16 cellular contexts compared by ENCODE assay signal in genomic region chr9:74500584-74500924, GRCh38. TPM values are rescaled to one million over a fixed set of nuclear protein-coding genes. Genes with fewer than 3 reads are reported as not detected.
DNase-seq lines count a peak whose midpoint lies in the region; ATAC-seq and TF ChIP-seq lines count a peak whose summit lies in the region.
"Had no signal": no experiment of that assay in that cellular context is flagged by ENCODE, and none has a peak within 500 bp of the region (broad histone marks: within the 10 kb centered on the region; RNA-seq: fewer than 3 reads in every experiment).

No MANE protein-coding gene starts in this region.

- no peaks in the 10 kb centered on the region for H3K9me2 ChIP-seq in GM23338 (ENCODE audit: insufficient read depth)

- H3K79me2 ChIP-seq in GM23338 (replicated peaks; ENCODE audit: insufficient read depth) (0 out of 2 replicates have a peak, but pooled peaks cover 6% of the 10 kb centered on the region), smooth muscle cell (ENCODE audit: low read depth) (no peaks in the 10 kb centered on the region)

- H3K4me1 Mint-ChIP-seq in GM23338, result peaks cover 21% of the 10 kb centered on the region

- WGBS in smooth muscle cell (ENCODE audit: low lambda C conversion rate), result under 1% methylated on average over 14 of the region's 14 CpGs

- H3K36me3 ChIP-seq in GM23338 (ENCODE audit: insufficient read depth), result no peaks in the 10 kb centered on the region
- no peaks in the 10 kb centered on the region for H3K36me3 ChIP-seq in smooth muscle cell (ENCODE audit: low read depth)
- H3K36me3 ChIP-seq: MG63, transverse colon had no signal

- H3K36me3 Mint-ChIP-seq in GM23338 (ENCODE audit: low read depth), result no peaks in the 10 kb centered on the region; the same call in 2 of the 3 replicates

- peaks cover 45% of the 10 kb centered on the region for H3K27me3 Mint-ChIP-seq in GM23338 (ENCODE audit: insufficient read depth, low read depth, poor library complexity)

- H3F3A ChIP-seq in GM23338 (replicated peaks; ENCODE audit: low read depth) (no peaks in the 10 kb centered on the region; the same call in 1 of the 2 replicates), smooth muscle cell (ENCODE audit: low read depth) (no peaks in the 10 kb centered on the region)

- H3K4me2 ChIP-seq in GM23338 (peak overlapping the region; percentile 90), smooth muscle cell (peak overlapping the region; percentile 97)

- H3K4me1 ChIP-seq in GM23338 (ENCODE audit: insufficient read depth), result peaks cover 30% of the 10 kb centered on the region
- peaks cover 13% of the 10 kb centered on the region for H3K4me1 ChIP-seq in smooth muscle cell (ENCODE audit: low read depth)

- peak overlapping the region; percentile 99 for H3K4me3 Mint-ChIP-seq in GM23338
- H3K4me3 Mint-ChIP-seq: HFFc6 had no signal

- no peak overlapping the region for H3K9ac ChIP-seq in smooth muscle cell (ENCODE audit: low read depth)

- DNase-seq in GM23338 (ENCODE audit: low spot score), result peak; percentile 68
- no peak for DNase-seq in astrocyte of the spinal cord (ENCODE audit: low read depth, low spot score)
- DNase-seq in islet precursor cell, result peak; percentile 53
- DNase-seq in smooth muscle cell (lab: John Stamatoyannopoulos, UW; ENCODE audit: unreplicated experiment), result no peak
- no peak for DNase-seq in NCI-H524 treated with DMSO at 0.1 percent for 48 hours (lab: John Stamatoyannopoulos, UW)
- DNase-seq in T-helper 9 cell, result no peak
- no peak for DNase-seq in SHP77 (lab: John Stamatoyannopoulos, UW)
- DNase-seq: activated CD4-positive, CD25-positive, alpha-beta regulatory T cell; COR-L47; HFFc6; MG63; NCI-H510A; SHP77 treated with DMSO at 0.1 percent for 48 hours; transverse colon had no signal

- in situ Hi-C loops in astrocyte of the spinal cord (cut with HindIII; ENCODE audit: low sequenced_read_pairs), result no loop called here

- H3K9me3 Mint-ChIP-seq in GM23338, result no peaks in the 10 kb centered on the region
- H3K9me3 Mint-ChIP-seq: HFFc6 had no signal

- H2AFZ ChIP-seq in GM23338 (peak overlapping the region; percentile 92), smooth muscle cell (ENCODE audit: low read depth) (peak overlapping the region; percentile 75)

- no peak overlapping the region for H3K27ac Mint-ChIP-seq in GM23338
- H3K27ac Mint-ChIP-seq: HFFc6 had no signal

- H3K4me3 ChIP-seq in GM23338 (peak overlapping the region; percentile 79), astrocyte of the spinal cord (ENCODE audit: low read depth, low read length) (peak overlapping the region; percentile 60), smooth muscle cell (peak overlapping the region; percentile 65)
- H3K4me3 ChIP-seq: MG63 had no signal

- no peaks in the 10 kb centered on the region for H3K9me3 ChIP-seq in smooth muscle cell (replicated peaks; ENCODE audit: low read depth)
- H3K9me3 ChIP-seq: MG63, transverse colon had no signal

- ATAC-seq in GM23338, result peak; percentile 11
- ATAC-seq in HG02870 (IDR thresholded peaks at IDR 0.05; ENCODE audit: unreplicated experiment), result no peak

- TF ChIP-seq CTCF in GM23338 (conservative IDR thresholded peaks at IDR 0.05; ENCODE audit: low read depth in 2 of 2), result no peak
- no peak for TF ChIP-seq CTCF in astrocyte of the spinal cord (IDR thresholded peaks at IDR 0.05; ENCODE audit: low read depth, low read length)
- no peak for TF ChIP-seq CTCF in smooth muscle cell (IDR thresholded peaks at IDR 0.05; ENCODE audit: borderline replicate concordance, insufficient read depth, poor library complexity, severe bottlenecking)

- H4K20me1 ChIP-seq in GM23338 (replicated peaks; ENCODE audit: insufficient read depth), result no peaks in the 10 kb centered on the region
- no peaks in the 10 kb centered on the region for H4K20me1 ChIP-seq in smooth muscle cell (ENCODE audit: low read depth)

- H3K27ac ChIP-seq in GM23338 (ENCODE audit: low read depth) (no peak overlapping the region), smooth muscle cell (ENCODE audit: low read depth) (no peak overlapping the region)
- H3K27ac ChIP-seq: transverse colon had no signal

- H3K27me3 ChIP-seq in GM23338 (ENCODE audit: insufficient read depth) (peaks cover 57% of the 10 kb centered on the region), smooth muscle cell (ENCODE audit: low read depth) (peaks cover 73% of the 10 kb centered on the region)

TF ChIP-seq in GM23338, 12 proteins besides CTCF, POLR2A, EP300 and RAD21 (continues in another document):
- TF ChIP-seq POLR2AphosphoS5 (IDR thresholded peaks at IDR 0.05; ENCODE audit: low read depth) (no peak), CREB1 (CRISPR knock-in tag; IDR thresholded peaks at IDR 0.05; ENCODE audit: low read depth) (no peak), ETS1 (IDR thresholded peaks at IDR 0.05) (no peak), STAT1 (IDR thresholded peaks at IDR 0.05; ENCODE audit: unreplicated experiment) (no peak), ZNF331 (CRISPR knock-in tag; IDR thresholded peaks at IDR 0.05; ENCODE audit: low read depth) (no peak)
- TF ChIP-seq, protein P1, sequence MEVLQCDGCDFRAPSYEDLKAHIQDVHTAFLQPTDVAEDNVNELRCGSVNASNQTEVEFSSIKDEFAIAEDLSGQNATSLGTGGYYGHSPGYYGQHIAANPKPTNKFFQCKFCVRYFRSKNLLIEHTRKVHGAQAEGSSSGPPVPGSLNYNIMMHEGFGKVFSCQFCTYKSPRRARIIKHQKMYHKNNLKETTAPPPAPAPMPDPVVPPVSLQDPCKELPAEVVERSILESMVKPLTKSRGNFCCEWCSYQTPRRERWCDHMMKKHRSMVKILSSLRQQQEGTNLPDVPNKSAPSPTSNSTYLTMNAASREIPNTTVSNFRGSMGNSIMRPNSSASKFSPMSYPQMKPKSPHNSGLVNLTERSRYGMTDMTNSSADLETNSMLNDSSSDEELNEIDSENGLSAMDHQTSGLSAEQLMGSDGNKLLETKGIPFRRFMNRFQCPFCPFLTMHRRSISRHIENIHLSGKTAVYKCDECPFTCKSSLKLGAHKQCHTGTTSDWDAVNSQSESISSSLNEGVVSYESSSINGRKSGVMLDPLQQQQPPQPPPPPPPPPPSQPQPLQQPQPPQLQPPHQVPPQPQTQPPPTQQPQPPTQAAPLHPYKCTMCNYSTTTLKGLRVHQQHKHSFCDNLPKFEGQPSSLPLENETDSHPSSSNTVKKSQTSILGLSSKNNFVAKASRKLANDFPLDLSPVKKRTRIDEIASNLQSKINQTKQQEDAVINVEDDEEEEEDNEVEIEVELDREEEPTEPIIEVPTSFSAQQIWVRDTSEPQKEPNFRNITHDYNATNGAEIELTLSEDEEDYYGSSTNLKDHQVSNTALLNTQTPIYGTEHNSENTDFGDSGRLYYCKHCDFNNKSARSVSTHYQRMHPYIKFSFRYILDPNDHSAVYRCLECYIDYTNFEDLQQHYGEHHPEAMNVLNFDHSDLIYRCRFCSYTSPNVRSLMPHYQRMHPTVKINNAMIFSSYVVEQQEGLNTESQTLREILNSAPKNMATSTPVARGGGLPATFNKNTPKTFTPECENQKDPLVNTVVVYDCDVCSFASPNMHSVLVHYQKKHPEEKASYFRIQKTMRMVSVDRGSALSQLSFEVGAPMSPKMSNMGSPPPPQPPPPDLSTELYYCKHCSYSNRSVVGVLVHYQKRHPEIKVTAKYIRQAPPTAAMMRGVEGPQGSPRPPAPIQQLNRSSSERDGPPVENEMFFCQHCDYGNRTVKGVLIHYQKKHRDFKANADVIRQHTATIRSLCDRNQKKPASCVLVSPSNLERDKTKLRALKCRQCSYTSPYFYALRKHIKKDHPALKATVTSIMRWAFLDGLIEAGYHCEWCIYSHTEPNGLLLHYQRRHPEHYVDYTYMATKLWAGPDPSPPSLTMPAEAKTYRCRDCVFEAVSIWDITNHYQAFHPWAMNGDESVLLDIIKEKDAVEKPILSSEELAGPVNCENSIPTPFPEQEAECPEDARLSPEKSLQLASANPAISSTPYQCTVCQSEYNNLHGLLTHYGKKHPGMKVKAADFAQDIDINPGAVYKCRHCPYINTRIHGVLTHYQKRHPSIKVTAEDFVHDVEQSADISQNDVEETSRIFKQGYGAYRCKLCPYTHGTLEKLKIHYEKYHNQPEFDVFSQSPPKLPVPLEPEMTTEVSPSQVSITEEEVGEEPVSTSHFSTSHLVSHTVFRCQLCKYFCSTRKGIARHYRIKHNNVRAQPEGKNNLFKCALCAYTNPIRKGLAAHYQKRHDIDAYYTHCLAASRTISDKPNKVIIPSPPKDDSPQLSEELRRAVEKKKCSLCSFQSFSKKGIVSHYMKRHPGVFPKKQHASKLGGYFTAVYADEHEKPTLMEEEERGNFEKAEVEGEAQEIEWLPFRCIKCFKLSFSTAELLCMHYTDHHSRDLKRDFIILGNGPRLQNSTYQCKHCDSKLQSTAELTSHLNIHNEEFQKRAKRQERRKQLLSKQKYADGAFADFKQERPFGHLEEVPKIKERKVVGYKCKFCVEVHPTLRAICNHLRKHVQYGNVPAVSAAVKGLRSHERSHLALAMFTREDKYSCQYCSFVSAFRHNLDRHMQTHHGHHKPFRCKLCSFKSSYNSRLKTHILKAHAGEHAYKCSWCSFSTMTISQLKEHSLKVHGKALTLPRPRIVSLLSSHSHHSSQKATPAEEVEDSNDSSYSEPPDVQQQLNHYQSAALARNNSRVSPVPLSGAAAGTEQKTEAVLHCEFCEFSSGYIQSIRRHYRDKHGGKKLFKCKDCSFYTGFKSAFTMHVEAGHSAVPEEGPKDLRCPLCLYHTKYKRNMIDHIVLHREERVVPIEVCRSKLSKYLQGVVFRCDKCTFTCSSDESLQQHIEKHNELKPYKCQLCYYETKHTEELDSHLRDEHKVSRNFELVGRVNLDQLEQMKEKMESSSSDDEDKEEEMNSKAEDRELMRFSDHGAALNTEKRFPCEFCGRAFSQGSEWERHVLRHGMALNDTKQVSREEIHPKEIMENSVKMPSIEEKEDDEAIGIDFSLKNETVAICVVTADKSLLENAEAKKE (CRISPR knock-in tag; IDR thresholded peaks at IDR 0.05), result no peak

RNA-seq across cellular contexts. Expression of gene RORB, which starts 3.4 kb away (rescaled TPM):
- 2.0 and 4.5 TPM in 2 replicates for total RNA-seq in GM23338 (2014; rRNA removed; shearing (Covaris generic))
- polyA plus RNA-seq in GM23338 (2016; fragmentation: Nextera tagmentation; extraction: Ambion mirVana), result 0.92 and 1.2 TPM in 2 replicates
- 2.5 and 4.9 TPM in 2 replicates for total RNA-seq in smooth muscle cell
- 0.91 and 0.95 TPM in 2 replicates for polyA plus RNA-seq in smooth muscle cell
- total RNA-seq: dermis microvascular lymphatic vessel endothelial cell, HFFc6 had no signal

Comparison
In these comparisons a context has a peak if more than half of its experiments do, and no peak if none do; other contexts are left out.
1. DNase-seq: peak in GM23338 (single experiment) and islet precursor cell (single experiment); none in astrocyte of the spinal cord (single experiment), smooth muscle cell (single experiment), NCI-H524 treated with DMSO at 0.1 percent for 48 hours (single experiment), T-helper 9 cell (single experiment) and SHP77 (0 of 2).
2. Peak in every context shown above with its lines, with median percentiles within 50 percentile points of each other: H3K4me3 ChIP-seq.